8 cellular contexts compared by ENCODE assay signal in the genomic region with DNA sequence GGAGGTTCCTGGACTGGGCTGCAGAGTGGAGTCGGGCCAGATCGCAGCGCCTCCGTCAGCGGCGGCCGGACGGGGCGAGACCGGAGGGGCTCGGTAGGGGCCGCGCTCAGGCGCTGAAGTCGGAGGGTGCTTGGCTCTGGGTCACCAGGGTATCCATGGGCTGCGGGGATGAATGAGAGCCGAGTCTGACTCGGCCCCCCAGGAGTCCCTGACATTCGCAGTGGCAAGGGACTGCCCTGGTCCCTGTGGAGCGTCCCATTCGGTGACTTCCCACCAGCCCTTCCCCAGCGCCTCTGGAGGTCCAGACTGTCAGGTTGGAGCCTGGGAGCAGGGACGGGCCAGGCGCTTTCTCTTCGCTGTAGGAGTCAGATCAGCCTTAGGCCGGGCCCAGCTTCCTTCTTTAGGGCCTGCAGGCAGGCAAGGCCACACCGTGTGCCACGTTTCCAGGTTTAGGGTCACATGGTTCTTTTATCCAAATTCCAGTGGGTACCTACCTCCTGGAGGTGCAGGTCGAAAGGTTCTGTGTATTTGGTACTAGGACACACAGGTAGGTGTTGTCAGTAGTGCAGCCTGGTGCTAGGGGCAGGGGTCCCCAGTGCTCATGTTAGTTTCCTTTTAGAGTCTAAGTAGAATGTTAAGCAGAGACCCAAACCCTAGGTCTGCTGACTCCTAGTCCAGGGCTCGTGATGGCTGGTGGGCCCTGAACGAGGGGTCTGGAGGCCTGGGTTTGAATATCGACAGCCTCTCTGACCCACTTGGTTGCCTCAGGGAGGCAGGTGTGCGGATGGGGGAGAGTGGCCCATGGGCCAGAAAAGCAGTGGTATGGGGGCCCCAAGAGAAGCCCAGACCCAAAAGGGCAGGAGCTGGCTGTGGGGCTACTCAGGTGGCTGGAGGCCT. TPM values are rescaled to one million over a fixed set of nuclear protein-coding genes. Genes with fewer than 3 reads are reported as not detected.
DNase-seq lines count a peak whose midpoint lies in the region; ATAC-seq and TF ChIP-seq lines count a peak whose summit lies in the region.

No MANE protein-coding gene starts in this region.

- POLR2A ChIA-PET in Caco-2 (lab: Charles Lee): interaction anchor here (0.6 kb wide), 1 partner anchor 30 kb away, joined by 3 read pairs; no protein-coding TSS in a partner anchor
- POLR2A ChIA-PET in activated CD4-positive, alpha-beta memory T cell treated with anti-CD3 and anti-CD28 coated beads for 36 hours (lab: Charles Lee): no interaction called here

- no peaks in the 10 kb centered on the region for H3K27me3 ChIP-seq in Caco-2 (replicated peaks; ENCODE audit: control insufficient read depth, insufficient read depth, low read length)
- no peaks in the 10 kb centered on the region for H3K27me3 ChIP-seq in left ventricle myocardium inferior (ENCODE audit: low read depth)

- H3K27ac ChIP-seq in left ventricle myocardium inferior (replicated peaks): peak overlapping the region; percentile 94

- TF ChIP-seq CTCF in Caco-2 (IDR thresholded peaks at IDR 0.05; ENCODE audit: insufficient read depth in 1 of 2, low read depth in 1 of 2, low read length in 1 of 2, severe bottlenecking in 1 of 2, unreplicated experiment in 1 of 2) (no peak), left ventricle myocardium inferior (IDR thresholded peaks at IDR 0.05; ENCODE audit: borderline replicate concordance) (no peak)

- H3K27ac Mint-ChIP-seq in Caco-2 (ENCODE audit: unreplicated experiment): no peak overlapping the region
- H3K27ac Mint-ChIP-seq in activated CD4-positive, alpha-beta memory T cell treated with anti-CD3 and anti-CD28 coated beads for 36 hours: no peak overlapping the region

- CTCF ChIA-PET in Caco-2 (lab: Charles Lee): no interaction called here
- CTCF ChIA-PET in activated CD4-positive, alpha-beta memory T cell treated with anti-CD3 and anti-CD28 coated beads for 36 hours (lab: Charles Lee): no interaction called here

- H3K9me3 ChIP-seq in Caco-2 (no peaks in the 10 kb centered on the region), left ventricle myocardium inferior (replicated peaks) (no peaks in the 10 kb centered on the region)

- H3K9me3 Mint-ChIP-seq in Caco-2 (ENCODE audit: unreplicated experiment): no peaks in the 10 kb centered on the region
- no peaks in the 10 kb centered on the region for H3K9me3 Mint-ChIP-seq in activated CD4-positive, alpha-beta memory T cell treated with anti-CD3 and anti-CD28 coated beads for 36 hours

- DNase-seq in Caco-2 (peak in 1 of 2 experiments; percentile 36), left ventricle myocardium inferior (no peak), skeletal muscle cell (ENCODE audit: low read depth) (no peak), 8988T (no peak)
- no peak for DNase-seq in activated CD4-positive, alpha-beta memory T cell treated with anti-CD3 and anti-CD28 coated beads for 36 hours

- peak overlapping the region; percentile 88 for H3K4me3 Mint-ChIP-seq in Caco-2 (ENCODE audit: unreplicated experiment)
- H3K4me3 Mint-ChIP-seq in activated CD4-positive, alpha-beta memory T cell treated with anti-CD3 and anti-CD28 coated beads for 36 hours: peak overlapping the region; percentile 61

- intact Hi-C loops in Caco-2 (cut with micrococcal nuclease; ENCODE audit: unreplicated experiment) (no loop called here), left ventricle myocardium inferior (cut with micrococcal nuclease) (no loop called here)
- intact Hi-C loops in activated CD4-positive, alpha-beta memory T cell treated with anti-CD3 and anti-CD28 coated beads for 36 hours (cut with micrococcal nuclease): loop anchor here (10.0 kb wide), 1 partner anchor 337 kb away; no protein-coding TSS in a partner anchor

- no peaks in the 10 kb centered on the region for H3K36me3 ChIP-seq in Caco-2 (ENCODE audit: control insufficient read depth, insufficient read depth, low read length)
- no peaks in the 10 kb centered on the region for H3K36me3 ChIP-seq in left ventricle myocardium inferior

- H3K36me3 Mint-ChIP-seq in Caco-2 (ENCODE audit: insufficient read depth, unreplicated experiment): no peaks in the 10 kb centered on the region
- H3K36me3 Mint-ChIP-seq in activated CD4-positive, alpha-beta memory T cell treated with anti-CD3 and anti-CD28 coated beads for 36 hours: no peaks in the 10 kb centered on the region

- peaks cover 14% of the 10 kb centered on the region; the same call in 1 of the 2 replicates for H3K4me1 ChIP-seq in Caco-2
- peaks cover 74% of the 10 kb centered on the region for H3K4me1 ChIP-seq in left ventricle myocardium inferior

- H3K4me3 ChIP-seq in Caco-2 (ENCODE audit: low read depth, low read length) (peak overlapping the region; percentile 82), left ventricle myocardium inferior (peak overlapping the region; percentile 88), skeletal muscle cell (ENCODE audit: low read depth, low read length) (peak overlapping the region; percentile 84)

- ATAC-seq in HG02642 (IDR thresholded peaks at IDR 0.05; ENCODE audit: poor library complexity, unreplicated experiment): peak; percentile 16
- no peak for ATAC-seq in HG03025 (IDR thresholded peaks at IDR 0.05; ENCODE audit: low FRiP score, unreplicated experiment)
- no peak for ATAC-seq in GM19351 (IDR thresholded peaks at IDR 0.05; ENCODE audit: unreplicated experiment)

- no peaks in the 10 kb centered on the region for H3K27me3 Mint-ChIP-seq in Caco-2 (ENCODE audit: insufficient read depth, unreplicated experiment)
- peaks cover 6% of the 10 kb centered on the region for H3K27me3 Mint-ChIP-seq in activated CD4-positive, alpha-beta memory T cell treated with anti-CD3 and anti-CD28 coated beads for 36 hours

- TSS peak; percentile 50 for BruUV-seq in Caco-2 (replicated peaks; lab: Mats Ljungman, UMichigan)

- H3K4me1 Mint-ChIP-seq in Caco-2 (ENCODE audit: low read depth, unreplicated experiment): peaks cover 10% of the 10 kb centered on the region
- peaks cover 10% of the 10 kb centered on the region for H3K4me1 Mint-ChIP-seq in activated CD4-positive, alpha-beta memory T cell treated with anti-CD3 and anti-CD28 coated beads for 36 hours (ENCODE audit: low read depth)

RNA-seq across cellular contexts. Expression of a gene that starts 1.2 kb away (rescaled TPM):
- total RNA-seq in Caco-2 (2022): 28.5 and 29.9 TPM in 2 replicates
- 10 to 100 TPM; 14.9 to 15.7 TPM for total RNA-seq in activated CD4-positive, alpha-beta memory T cell treated with anti-CD3 and anti-CD28 coated beads for 36 hours
- total RNA-seq in left ventricle myocardium inferior: 24.5 TPM

RNA-seq across cellular contexts. Expression of a gene that starts 15.7 kb away (rescaled TPM):
- not detected in 2 replicates for total RNA-seq in Caco-2 (2022)
- total RNA-seq in activated CD4-positive, alpha-beta memory T cell treated with anti-CD3 and anti-CD28 coated beads for 36 hours: not detected
- not detected for total RNA-seq in left ventricle myocardium inferior
